Comparison of ENCODE assay signal across 8 cellular contexts in the genomic region with DNA sequence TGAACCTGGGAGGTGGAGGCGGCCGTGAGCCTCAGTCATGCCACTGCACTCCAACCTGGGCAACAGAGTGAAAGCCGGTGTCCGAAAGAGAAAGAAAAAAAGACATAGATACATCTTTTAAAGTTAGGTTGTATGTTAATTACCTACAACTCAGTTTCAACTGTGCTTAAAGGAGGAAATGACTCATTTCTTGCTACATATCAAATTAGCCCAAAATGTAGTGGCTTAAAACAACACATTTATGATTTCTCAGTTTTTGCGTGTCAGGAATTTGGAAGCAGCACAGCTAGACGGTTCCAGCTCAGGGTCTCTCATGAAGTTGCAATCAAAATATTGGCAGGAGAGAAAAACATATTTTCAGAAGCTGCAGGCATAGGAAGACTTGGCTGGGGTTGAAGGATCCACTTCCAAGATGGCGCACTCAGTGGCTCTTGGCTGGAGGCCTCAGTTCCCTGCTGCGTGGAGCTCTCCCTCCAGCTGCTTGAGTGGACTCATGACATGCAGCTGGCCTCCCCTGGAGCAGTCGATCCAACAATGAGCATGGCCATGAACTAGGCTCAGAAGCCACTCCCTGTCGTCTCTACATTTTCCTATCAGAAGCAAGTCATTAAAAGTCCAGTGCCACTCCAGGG. TPM values are rescaled to one million over a fixed set of nuclear protein-coding genes. Genes with fewer than 3 reads are reported as not detected.
DNase-seq lines count a peak whose midpoint lies in the region; FAIRE-seq and TF ChIP-seq lines count a peak whose summit lies in the region.

No MANE protein-coding gene starts in this region.

- no peak for DNase-seq in GM19239 (ENCODE audit: insufficient read length, low spot score)
- DNase-seq in MM.1S = peak; percentile 90
- DNase-seq in adipocyte (ENCODE audit: low read depth) = peak; percentile 81
- DNase-seq in keratinocyte (ENCODE audit: low read depth, low spot score) = no peak
- DNase-seq in superior temporal gyrus (ENCODE audit: extremely low spot score) = peak; percentile 37
- DNase-seq in HuH-7 (ENCODE audit: low spot score) = no peak
- DNase-seq in DMS 273 (lab: John Stamatoyannopoulos, UW; ENCODE audit: unreplicated experiment) = no peak

- H3K4me2 ChIP-seq in MM.1S (ENCODE audit: low read depth, low read length) (peak overlapping the region; percentile 68), keratinocyte (ENCODE audit: control insufficient read depth, extremely low read depth, insufficient read depth, low read depth, low read length) (peak overlapping the region; percentile 82)

- H2AFZ ChIP-seq in ACC112 (ENCODE audit: low read length, unreplicated experiment) = no peak overlapping the region
- H2AFZ ChIP-seq in MM.1S (ENCODE audit: low read length) = no peak overlapping the region
- H2AFZ ChIP-seq in keratinocyte (ENCODE audit: control insufficient read depth, low read length) = no peak overlapping the region

- TF ChIP-seq CTCF in MM.1S (IDR thresholded peaks at IDR 0.05; ENCODE audit: low read length) = no peak
- TF ChIP-seq CTCF in keratinocyte (optimal IDR thresholded peaks at IDR 0.05 in 1 of 3, IDR thresholded peaks at IDR 0.05 in 1 of 3, conservative IDR thresholded peaks at IDR 0.05 in 1 of 3; ENCODE audit: extremely low read depth in 1 of 3, insufficient read depth in 2 of 3, low read length in 3 of 3) = no peak

- peak overlapping the region; percentile 21; the same call in 1 of the 2 replicates for H3K9ac ChIP-seq in MM.1S (ENCODE audit: low read length)
- peak overlapping the region; percentile 7 for H3K9ac ChIP-seq in adipocyte (ENCODE audit: low read length)
- peak overlapping the region; percentile 50 for H3K9ac ChIP-seq in keratinocyte (ENCODE audit: control insufficient read depth, extremely low read depth, insufficient read depth, low read length)

- H3K9me1 ChIP-seq in keratinocyte (ENCODE audit: control insufficient read depth, extremely low read depth, insufficient read depth, low read length) = peaks cover 5% of the 10 kb centered on the region

- no peaks in the 10 kb centered on the region for H3K27me3 ChIP-seq in ACC112 (ENCODE audit: insufficient read depth, low read length)
- H3K27me3 ChIP-seq in MM.1S (replicated peaks; ENCODE audit: insufficient read depth, low read length) = no peaks in the 10 kb centered on the region
- no peaks in the 10 kb centered on the region for H3K27me3 ChIP-seq in adipocyte (replicated peaks; ENCODE audit: control insufficient read depth, insufficient read depth, low read length)
- no peaks in the 10 kb centered on the region for H3K27me3 ChIP-seq in keratinocyte (ENCODE audit: control insufficient read depth, extremely low read depth, insufficient read depth, low read length)

- H3F3A ChIP-seq in MM.1S (ENCODE audit: insufficient read depth, low read length) = peaks cover 54% of the 10 kb centered on the region

- FAIRE-seq in GM19239 (lab: Jason Lieb, UNC) (peak; percentile 91), keratinocyte (lab: Jason Lieb, UNC) (no peak)

- H3K79me2 ChIP-seq in ACC112 (ENCODE audit: control insufficient read depth, insufficient read depth, low read length, unreplicated experiment) (peaks cover 51% of the 10 kb centered on the region), MM.1S (ENCODE audit: low read length) (peaks cover 89% of the 10 kb centered on the region), keratinocyte (ENCODE audit: control insufficient read depth, insufficient read depth, low read length) (peaks cover 93% of the 10 kb centered on the region)

- H3K4me3 ChIP-seq in ACC112 (ENCODE audit: low read depth, low read length) (peak overlapping the region; percentile 45), MM.1S (ENCODE audit: low read length) (peak overlapping the region; percentile 11; the same call in 1 of the 2 replicates), adipocyte (ENCODE audit: low read length) (peak overlapping the region; percentile 15), keratinocyte (ENCODE audit: control insufficient read depth in 2 of 3, extremely low read depth in 1 of 3, insufficient read depth in 2 of 3, low read depth in 1 of 3, low read length in 3 of 3) (peak overlapping the region in 2 of 3 experiments; percentile 45 to 51)

- H4K20me1 ChIP-seq in MM.1S (ENCODE audit: insufficient read depth, low read length) (peaks cover 24% of the 10 kb centered on the region; the same call in 1 of the 2 replicates), keratinocyte (ENCODE audit: control insufficient read depth, extremely low read depth, insufficient read depth, low read length) (peaks cover 78% of the 10 kb centered on the region)

- H3K36me3 ChIP-seq in ACC112 (ENCODE audit: insufficient read depth, low read length) (peaks cover 19% of the 10 kb centered on the region), MM.1S (replicated peaks; ENCODE audit: insufficient read depth, low read length) (peaks cover 5% of the 10 kb centered on the region; the same call in 1 of the 2 replicates), adipocyte (ENCODE audit: control insufficient read depth, insufficient read depth, low read length, severe bottlenecking) (peaks cover 76% of the 10 kb centered on the region), keratinocyte (ENCODE audit: control insufficient read depth in 2 of 2, extremely low read depth in 1 of 2, insufficient read depth in 2 of 2, low read length in 2 of 2) (peaks cover 35 to 70% of the 10 kb centered on the region in 2 experiments)

- dilution Hi-C loops in keratinocyte (cut with MboI; ENCODE audit: extremely low pct_ligation_motif_present, low sequenced_read_pairs) = no loop called here

- H3K9me3 ChIP-seq in MM.1S (replicated peaks; ENCODE audit: insufficient read depth, low read length) = no peaks in the 10 kb centered on the region
- no peaks in the 10 kb centered on the region for H3K9me3 ChIP-seq in adipocyte (ENCODE audit: control insufficient read depth, low read length)
- H3K9me3 ChIP-seq in keratinocyte (ENCODE audit: control insufficient read depth, low read depth, low read length) = no peaks in the 10 kb centered on the region

- no peaks in the 10 kb centered on the region for H3K9me2 ChIP-seq in MM.1S (replicated peaks; ENCODE audit: insufficient read depth, low read length)

- H3K27ac ChIP-seq in ACC112 (ENCODE audit: low read depth, low read length) = peak overlapping the region; percentile 89
- peak overlapping the region; percentile 95 for H3K27ac ChIP-seq in MM.1S (ENCODE audit: low read length)
- H3K27ac ChIP-seq in keratinocyte (ENCODE audit: control insufficient read depth, insufficient read depth, low read length) = peak overlapping the region; percentile 97

- peaks cover 28% of the 10 kb centered on the region for H3K4me1 ChIP-seq in ACC112 (ENCODE audit: control insufficient read depth, insufficient read depth, low read length, unreplicated experiment)
- H3K4me1 ChIP-seq in MM.1S (ENCODE audit: low read length) = peaks cover 40% of the 10 kb centered on the region
- peaks cover 44% of the 10 kb centered on the region for H3K4me1 ChIP-seq in adipocyte (ENCODE audit: control insufficient read depth, insufficient read depth, low read length)
- H3K4me1 ChIP-seq in keratinocyte (ENCODE audit: control insufficient read depth, extremely low read depth, insufficient read depth, low read length) = peaks cover 63% of the 10 kb centered on the region

RNA-seq across cellular contexts. Expression of a gene that starts 7.1 kb away (rescaled TPM):
- polyA plus RNA-seq in keratinocyte = 182 to 325 TPM (median 241 TPM) in 3 replicates
- 88.4 TPM for polyA plus RNA-seq in keratinocyte (2011; ENCODE audit: low read depth)
- polyA plus RNA-seq in keratinocyte (2011; cell fraction: cytosol; rRNA removed) = 106 and 112 TPM in 2 replicates
- polyA plus RNA-seq in keratinocyte (2011; cell fraction: nucleus; rRNA removed) = 592 and 620 TPM in 2 replicates
- polyA plus RNA-seq in keratinocyte (2012; ENCODE audit: low replicate concordance) = 111 and 279 TPM in 2 replicates
- polyA minus RNA-seq in keratinocyte = 329 to 852 TPM (median 451 TPM) in 3 replicates
- polyA minus RNA-seq in keratinocyte (2011; cell fraction: cytosol; rRNA and poly(A)+ RNA removed) = 266 TPM
- 877 and 920 TPM in 2 replicates for polyA minus RNA-seq in keratinocyte (2011; cell fraction: nucleus; rRNA and poly(A)+ RNA removed)

RNA-seq across cellular contexts. Expression of a gene that starts 59.3 kb away (rescaled TPM):
- 1.8 to 8.0 TPM (median 6.4 TPM) in 3 replicates for polyA plus RNA-seq in keratinocyte
- 0.44 TPM for polyA plus RNA-seq in keratinocyte (2011; ENCODE audit: low read depth)
- polyA plus RNA-seq in keratinocyte (2011; cell fraction: cytosol; rRNA removed) = 1.1 and 2.1 TPM in 2 replicates
- 0.99 and 1.8 TPM in 2 replicates for polyA plus RNA-seq in keratinocyte (2011; cell fraction: nucleus; rRNA removed)
- 0.11 and 8.6 TPM in 2 replicates for polyA plus RNA-seq in keratinocyte (2012; ENCODE audit: low replicate concordance)
- 4.6 to 20.9 TPM (median 14.5 TPM) in 3 replicates for polyA minus RNA-seq in keratinocyte
- 20.9 TPM for polyA minus RNA-seq in keratinocyte (2011; cell fraction: cytosol; rRNA and poly(A)+ RNA removed)
- polyA minus RNA-seq in keratinocyte (2011; cell fraction: nucleus; rRNA and poly(A)+ RNA removed) = 3.0 and 3.3 TPM in 2 replicates

Comparison
In these comparisons a context has a peak if more than half of its experiments do, and no peak if none do; other contexts are left out.
1. DNase-seq: peak in MM.1S (single experiment), adipocyte (single experiment) and superior temporal gyrus (single experiment); none in GM19239 (single experiment), keratinocyte (single experiment), HuH-7 (single experiment) and DMS 273 (single experiment).
2. Peak in every context shown above with its lines, with median percentiles within 50 percentile points of each other: H3K27ac ChIP-seq, H3K4me3 ChIP-seq and H3K9ac ChIP-seq.